Comparison of ENCODE assay signal across 1 cellular context in the genomic region with DNA sequence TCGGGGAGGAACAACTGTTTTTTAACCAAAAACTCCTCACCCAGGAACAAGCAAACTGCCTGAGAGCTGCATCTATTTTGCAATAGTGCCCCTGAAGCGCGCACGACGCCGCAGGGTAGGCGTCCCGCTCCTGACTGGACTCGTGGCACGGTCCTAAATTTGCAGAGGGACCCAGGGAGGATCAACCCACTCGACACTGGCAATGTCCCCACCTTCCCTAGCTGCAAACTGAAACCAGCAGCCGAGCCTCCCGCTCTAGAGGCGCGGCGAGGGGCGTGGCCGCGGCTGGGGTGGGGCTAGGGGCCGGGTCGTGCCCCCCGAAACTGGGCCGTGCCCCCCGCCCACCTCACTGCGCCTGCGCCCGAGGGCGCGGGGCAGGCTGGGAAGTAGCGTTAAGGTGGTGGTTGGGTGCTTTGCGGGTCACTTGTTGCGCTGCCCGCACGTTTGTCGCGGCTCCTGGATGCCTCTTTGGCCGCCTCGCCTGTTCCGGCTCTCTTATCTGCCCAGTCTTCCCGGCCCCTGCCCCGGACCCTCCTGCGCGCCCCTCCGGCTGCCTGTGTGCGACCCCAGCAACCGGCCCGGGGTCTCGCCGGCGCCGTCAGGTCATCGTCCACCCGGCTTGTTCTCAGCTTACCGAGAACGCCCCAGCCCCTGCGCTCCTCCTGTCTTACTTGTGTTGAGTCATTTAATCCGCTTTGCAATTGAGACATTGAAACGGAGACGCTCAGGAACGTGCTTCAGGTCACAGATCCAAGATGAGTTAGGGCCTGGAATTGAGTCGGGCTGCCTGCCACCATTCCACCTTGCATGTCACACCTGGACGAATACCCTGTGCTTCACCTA.
TF ChIP-seq lines count a peak whose summit lies in the region.

No MANE protein-coding gene starts in this region.

TF ChIP-seq in HepG2, 621 proteins besides CTCF, POLR2A, EP300 and RAD21 (continued from another document and continues in another):
- TF ChIP-seq, protein P1, sequence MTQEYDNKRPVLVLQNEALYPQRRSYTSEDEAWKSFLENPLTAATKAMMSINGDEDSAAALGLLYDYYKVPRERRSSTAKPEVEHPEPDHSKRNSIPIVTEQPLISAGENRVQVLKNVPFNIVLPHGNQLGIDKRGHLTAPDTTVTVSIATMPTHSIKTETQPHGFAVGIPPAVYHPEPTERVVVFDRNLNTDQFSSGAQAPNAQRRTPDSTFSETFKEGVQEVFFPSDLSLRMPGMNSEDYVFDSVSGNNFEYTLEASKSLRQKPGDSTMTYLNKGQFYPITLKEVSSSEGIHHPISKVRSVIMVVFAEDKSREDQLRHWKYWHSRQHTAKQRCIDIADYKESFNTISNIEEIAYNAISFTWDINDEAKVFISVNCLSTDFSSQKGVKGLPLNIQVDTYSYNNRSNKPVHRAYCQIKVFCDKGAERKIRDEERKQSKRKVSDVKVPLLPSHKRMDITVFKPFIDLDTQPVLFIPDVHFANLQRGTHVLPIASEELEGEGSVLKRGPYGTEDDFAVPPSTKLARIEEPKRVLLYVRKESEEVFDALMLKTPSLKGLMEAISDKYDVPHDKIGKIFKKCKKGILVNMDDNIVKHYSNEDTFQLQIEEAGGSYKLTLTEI (CRISPR knock-in tag; conservative IDR thresholded peaks at IDR 0.05): no peak
- TF ChIP-seq, protein P2, sequence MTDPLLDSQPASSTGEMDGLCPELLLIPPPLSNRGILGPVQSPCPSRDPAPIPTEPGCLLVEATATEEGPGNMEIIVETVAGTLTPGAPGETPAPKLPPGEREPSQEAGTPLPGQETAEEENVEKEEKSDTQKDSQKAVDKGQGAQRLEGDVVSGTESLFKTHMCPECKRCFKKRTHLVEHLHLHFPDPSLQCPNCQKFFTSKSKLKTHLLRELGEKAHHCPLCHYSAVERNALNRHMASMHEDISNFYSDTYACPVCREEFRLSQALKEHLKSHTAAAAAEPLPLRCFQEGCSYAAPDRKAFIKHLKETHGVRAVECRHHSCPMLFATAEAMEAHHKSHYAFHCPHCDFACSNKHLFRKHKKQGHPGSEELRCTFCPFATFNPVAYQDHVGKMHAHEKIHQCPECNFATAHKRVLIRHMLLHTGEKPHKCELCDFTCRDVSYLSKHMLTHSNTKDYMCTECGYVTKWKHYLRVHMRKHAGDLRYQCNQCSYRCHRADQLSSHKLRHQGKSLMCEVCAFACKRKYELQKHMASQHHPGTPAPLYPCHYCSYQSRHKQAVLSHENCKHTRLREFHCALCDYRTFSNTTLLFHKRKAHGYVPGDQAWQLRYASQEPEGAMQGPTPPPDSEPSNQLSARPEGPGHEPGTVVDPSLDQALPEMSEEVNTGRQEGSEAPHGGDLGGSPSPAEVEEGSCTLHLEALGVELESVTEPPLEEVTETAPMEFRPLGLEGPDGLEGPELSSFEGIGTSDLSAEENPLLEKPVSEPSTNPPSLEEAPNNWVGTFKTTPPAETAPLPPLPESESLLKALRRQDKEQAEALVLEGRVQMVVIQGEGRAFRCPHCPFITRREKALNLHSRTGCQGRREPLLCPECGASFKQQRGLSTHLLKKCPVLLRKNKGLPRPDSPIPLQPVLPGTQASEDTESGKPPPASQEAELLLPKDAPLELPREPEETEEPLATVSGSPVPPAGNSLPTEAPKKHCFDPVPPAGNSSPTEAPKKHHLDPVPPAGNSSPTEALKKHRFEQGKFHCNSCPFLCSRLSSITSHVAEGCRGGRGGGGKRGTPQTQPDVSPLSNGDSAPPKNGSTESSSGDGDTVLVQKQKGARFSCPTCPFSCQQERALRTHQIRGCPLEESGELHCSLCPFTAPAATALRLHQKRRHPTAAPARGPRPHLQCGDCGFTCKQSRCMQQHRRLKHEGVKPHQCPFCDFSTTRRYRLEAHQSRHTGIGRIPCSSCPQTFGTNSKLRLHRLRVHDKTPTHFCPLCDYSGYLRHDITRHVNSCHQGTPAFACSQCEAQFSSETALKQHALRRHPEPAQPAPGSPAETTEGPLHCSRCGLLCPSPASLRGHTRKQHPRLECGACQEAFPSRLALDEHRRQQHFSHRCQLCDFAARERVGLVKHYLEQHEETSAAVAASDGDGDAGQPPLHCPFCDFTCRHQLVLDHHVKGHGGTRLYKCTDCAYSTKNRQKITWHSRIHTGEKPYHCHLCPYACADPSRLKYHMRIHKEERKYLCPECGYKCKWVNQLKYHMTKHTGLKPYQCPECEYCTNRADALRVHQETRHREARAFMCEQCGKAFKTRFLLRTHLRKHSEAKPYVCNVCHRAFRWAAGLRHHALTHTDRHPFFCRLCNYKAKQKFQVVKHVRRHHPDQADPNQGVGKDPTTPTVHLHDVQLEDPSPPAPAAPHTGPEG (CRISPR knock-in tag; IDR thresholded peaks at IDR 0.05): 0 out of 2 replicates have a peak, but pooled peaks have one; percentile 29
- TF ChIP-seq GABPB1 (CRISPR knock-in tag; IDR thresholded peaks at IDR 0.05) (peak; percentile 74), ZFP90 (CRISPR knock-in tag; IDR thresholded peaks at IDR 0.05; ENCODE audit: borderline replicate concordance) (peak; percentile 55; the same call in 1 of the 2 replicates), ZNF850 (CRISPR knock-in tag; conservative IDR thresholded peaks at IDR 0.05) (no peak), ZNF17 (CRISPR knock-in tag; IDR thresholded peaks at IDR 0.05) (no peak), NFIB (CRISPR knock-in tag; IDR thresholded peaks at IDR 0.05; ENCODE audit: borderline replicate concordance) (no peak), ZNF780A (CRISPR knock-in tag; IDR thresholded peaks at IDR 0.05) (no peak), ZNF350 (CRISPR knock-in tag; IDR thresholded peaks at IDR 0.05; ENCODE audit: borderline replicate concordance, low read depth) (peak; percentile 57; the same call in 1 of the 2 replicates), ZKSCAN8 (CRISPR knock-in tag; IDR thresholded peaks at IDR 0.05; ENCODE audit: borderline replicate concordance) (no peak), TCF7 (IDR thresholded peaks at IDR 0.05; ENCODE audit: low read depth) (no peak), ZNF570 (CRISPR knock-in tag; IDR thresholded peaks at IDR 0.05; ENCODE audit: borderline replicate concordance) (peak; percentile 53; the same call in 1 of the 2 replicates), HNF4A (CRISPR knock-in tag; IDR thresholded peaks at IDR 0.05) (no peak), ZFP36L2 (CRISPR knock-in tag; IDR thresholded peaks at IDR 0.05) (no peak), RARA (CRISPR knock-in tag; IDR thresholded peaks at IDR 0.05) (peak; percentile 49), REL (CRISPR knock-in tag; conservative IDR thresholded peaks at IDR 0.05) (no peak), TMF1 (CRISPR knock-in tag; IDR thresholded peaks at IDR 0.05; ENCODE audit: low read depth) (peak; percentile 17; the same call in 1 of the 2 replicates), ZZZ3 (CRISPR knock-in tag; IDR thresholded peaks at IDR 0.05; ENCODE audit: borderline replicate concordance) (no peak), SRY (CRISPR knock-in tag; IDR thresholded peaks at IDR 0.05) (no peak; the same call in 1 of the 2 replicates), NAIF1 (CRISPR knock-in tag; IDR thresholded peaks at IDR 0.05; ENCODE audit: borderline replicate concordance) (no peak), ZNF326 (CRISPR knock-in tag; IDR thresholded peaks at IDR 0.05; ENCODE audit: borderline replicate concordance) (no peak), MAFG (CRISPR knock-in tag; IDR thresholded peaks at IDR 0.05) (no peak)
- TF ChIP-seq, protein P3, sequence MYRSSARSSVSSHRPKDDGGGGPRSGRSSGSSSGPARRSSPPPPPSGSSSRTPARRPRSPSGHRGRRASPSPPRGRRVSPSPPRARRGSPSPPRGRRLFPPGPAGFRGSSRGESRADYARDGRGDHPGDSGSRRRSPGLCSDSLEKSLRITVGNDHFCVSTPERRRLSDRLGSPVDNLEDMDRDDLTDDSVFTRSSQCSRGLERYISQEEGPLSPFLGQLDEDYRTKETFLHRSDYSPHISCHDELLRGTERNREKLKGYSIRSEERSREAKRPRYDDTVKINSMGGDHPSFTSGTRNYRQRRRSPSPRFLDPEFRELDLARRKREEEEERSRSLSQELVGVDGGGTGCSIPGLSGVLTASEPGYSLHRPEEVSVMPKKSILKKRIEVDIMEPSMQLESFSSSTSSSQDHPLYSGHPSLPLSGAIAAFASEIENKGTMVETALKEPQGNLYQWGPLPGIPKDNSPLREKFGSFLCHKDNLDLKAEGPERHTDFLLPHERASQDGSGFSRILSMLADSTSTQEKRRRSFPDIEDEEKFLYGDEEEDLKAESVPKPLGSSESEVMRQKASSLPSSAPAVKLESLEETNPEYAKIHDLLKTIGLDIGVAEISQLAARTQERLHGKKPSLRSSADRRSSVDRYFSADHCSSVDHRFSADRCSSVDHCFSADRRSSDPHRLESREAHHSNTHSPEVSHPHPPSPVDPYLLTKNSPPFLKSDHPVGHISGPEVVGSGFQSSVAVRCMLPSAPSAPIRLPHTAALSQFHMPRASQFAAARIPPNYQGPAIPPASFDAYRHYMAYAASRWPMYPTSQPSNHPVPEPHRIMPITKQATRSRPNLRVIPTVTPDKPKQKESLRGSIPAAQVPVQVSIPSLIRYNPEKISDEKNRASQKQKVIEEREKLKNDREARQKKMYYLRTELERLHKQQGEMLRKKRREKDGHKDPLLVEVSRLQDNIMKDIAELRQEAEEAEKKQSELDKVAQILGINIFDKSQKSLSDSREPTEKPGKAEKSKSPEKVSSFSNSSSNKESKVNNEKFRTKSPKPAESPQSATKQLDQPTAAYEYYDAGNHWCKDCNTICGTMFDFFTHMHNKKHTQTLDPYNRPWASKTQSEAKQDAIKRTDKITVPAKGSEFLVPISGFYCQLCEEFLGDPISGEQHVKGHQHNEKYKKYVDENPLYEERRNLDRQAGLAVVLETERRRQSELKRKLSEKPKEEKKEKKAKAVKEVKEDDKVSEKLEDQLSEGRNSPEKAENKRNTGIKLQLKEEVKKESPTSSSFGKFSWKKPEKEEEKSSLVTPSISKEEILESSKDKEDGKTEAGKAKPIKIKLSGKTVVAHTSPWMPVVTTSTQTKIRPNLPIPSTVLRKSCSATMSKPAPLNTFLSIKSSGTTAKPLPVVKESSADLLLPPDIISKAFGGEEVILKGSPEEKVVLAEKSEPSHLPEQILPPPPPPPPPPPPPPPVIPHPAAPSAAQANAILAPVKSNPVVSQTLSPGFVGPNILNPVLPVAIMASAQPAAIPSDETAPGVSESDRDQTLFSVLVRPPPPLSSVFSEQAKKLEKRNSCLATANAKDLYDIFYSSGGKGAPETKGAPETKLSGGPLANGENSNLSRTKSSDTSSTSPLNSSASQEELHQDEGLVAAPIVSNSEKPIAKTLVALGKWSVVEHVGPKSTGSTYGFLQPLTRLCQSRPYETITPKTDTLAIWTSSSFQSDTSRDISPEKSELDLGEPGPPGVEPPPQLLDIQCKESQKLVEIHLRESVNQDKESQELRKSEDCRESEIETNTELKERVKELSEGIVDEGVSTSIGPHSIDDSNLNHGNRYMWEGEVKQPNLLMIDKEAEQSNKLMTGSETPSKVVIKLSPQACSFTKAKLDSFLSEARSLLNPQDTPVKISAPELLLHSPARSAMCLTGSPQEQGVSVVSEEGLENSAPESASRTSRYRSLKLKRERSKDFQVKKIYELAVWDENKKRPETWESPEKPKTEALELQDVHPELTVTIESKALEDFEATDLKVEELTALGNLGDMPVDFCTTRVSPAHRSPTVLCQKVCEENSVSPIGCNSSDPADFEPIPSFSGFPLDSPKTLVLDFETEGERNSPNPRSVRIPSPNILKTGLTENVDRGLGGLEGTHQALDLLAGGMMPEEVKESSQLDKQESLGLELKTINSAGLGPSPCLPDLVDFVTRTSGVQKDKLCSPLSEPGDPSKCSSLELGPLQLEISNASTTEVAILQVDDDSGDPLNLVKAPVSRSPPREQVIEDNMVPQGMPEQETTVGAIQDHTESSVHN (CRISPR knock-in tag; IDR thresholded peaks at IDR 0.05): no peak; the same call in 1 of the 2 replicates
- TF ChIP-seq, protein P4, sequence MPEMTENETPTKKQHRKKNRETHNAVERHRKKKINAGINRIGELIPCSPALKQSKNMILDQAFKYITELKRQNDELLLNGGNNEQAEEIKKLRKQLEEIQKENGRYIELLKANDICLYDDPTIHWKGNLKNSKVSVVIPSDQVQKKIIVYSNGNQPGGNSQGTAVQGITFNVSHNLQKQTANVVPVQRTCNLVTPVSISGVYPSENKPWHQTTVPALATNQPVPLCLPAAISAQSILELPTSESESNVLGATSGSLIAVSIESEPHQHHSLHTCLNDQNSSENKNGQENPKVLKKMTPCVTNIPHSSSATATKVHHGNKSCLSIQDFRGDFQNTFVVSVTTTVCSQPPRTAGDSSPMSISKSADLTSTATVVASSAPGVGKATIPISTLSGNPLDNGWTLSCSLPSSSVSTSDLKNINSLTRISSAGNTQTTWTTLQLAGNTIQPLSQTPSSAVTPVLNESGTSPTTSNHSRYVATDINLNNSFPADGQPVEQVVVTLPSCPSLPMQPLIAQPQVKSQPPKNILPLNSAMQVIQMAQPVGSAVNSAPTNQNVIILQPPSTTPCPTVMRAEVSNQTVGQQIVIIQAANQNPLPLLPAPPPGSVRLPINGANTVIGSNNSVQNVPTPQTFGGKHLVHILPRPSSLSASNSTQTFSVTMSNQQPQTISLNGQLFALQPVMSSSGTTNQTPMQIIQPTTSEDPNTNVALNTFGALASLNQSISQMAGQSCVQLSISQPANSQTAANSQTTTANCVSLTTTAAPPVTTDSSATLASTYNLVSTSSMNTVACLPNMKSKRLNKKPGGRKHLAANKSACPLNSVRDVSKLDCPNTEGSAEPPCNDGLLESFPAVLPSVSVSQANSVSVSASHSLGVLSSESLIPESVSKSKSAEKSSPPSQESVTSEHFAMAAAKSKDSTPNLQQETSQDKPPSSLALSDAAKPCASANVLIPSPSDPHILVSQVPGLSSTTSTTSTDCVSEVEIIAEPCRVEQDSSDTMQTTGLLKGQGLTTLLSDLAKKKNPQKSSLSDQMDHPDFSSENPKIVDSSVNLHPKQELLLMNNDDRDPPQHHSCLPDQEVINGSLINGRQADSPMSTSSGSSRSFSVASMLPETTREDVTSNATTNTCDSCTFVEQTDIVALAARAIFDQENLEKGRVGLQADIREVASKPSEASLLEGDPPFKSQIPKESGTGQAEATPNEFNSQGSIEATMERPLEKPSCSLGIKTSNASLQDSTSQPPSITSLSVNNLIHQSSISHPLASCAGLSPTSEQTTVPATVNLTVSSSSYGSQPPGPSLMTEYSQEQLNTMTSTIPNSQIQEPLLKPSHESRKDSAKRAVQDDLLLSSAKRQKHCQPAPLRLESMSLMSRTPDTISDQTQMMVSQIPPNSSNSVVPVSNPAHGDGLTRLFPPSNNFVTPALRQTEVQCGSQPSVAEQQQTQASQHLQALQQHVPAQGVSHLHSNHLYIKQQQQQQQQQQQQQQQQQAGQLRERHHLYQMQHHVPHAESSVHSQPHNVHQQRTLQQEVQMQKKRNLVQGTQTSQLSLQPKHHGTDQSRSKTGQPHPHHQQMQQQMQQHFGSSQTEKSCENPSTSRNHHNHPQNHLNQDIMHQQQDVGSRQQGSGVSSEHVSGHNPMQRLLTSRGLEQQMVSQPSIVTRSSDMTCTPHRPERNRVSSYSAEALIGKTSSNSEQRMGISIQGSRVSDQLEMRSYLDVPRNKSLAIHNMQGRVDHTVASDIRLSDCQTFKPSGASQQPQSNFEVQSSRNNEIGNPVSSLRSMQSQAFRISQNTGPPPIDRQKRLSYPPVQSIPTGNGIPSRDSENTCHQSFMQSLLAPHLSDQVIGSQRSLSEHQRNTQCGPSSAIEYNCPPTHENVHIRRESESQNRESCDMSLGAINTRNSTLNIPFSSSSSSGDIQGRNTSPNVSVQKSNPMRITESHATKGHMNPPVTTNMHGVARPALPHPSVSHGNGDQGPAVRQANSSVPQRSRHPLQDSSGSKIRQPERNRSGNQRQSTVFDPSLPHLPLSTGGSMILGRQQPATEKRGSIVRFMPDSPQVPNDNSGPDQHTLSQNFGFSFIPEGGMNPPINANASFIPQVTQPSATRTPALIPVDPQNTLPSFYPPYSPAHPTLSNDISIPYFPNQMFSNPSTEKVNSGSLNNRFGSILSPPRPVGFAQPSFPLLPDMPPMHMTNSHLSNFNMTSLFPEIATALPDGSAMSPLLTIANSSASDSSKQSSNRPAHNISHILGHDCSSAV (CRISPR knock-in tag; IDR thresholded peaks at IDR 0.05; ENCODE audit: borderline replicate concordance): no peak
